In the genomic region with DNA sequence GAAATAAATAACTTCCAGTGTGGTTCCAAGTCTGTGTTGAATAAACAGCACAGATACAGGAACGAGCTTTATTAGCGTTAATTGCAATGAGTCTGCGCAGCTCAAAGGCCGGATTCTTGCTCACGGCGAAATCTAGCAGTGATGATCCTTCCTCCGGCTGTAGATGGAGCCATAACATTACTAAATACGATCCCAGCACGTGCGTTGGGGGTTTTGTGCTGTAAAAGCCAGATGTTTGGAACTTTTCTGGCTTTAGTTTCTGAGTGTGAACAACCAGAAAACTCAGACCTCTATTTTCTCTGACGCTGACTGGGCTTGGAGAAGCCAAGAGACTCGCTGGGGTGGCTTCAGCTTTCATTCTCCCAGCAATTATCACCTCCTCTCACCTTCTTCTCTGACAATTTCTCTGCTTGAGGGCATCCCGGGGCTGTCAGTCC, we compare ENCODE assay signal across 8 cellular contexts. TPM values are rescaled to one million over a fixed set of nuclear protein-coding genes. Genes with fewer than 3 reads are reported as not detected.
DNase-seq lines count a peak whose midpoint lies in the region; ATAC-seq, FAIRE-seq and TF ChIP-seq lines count a peak whose summit lies in the region.

No MANE protein-coding gene starts in this region.

- no peaks in the 10 kb centered on the region for H3K36me3 ChIP-seq in HAP-1 (replicated peaks)
- H3K36me3 ChIP-seq in adrenal gland (replicated peaks in 1 of 2), result no peaks in the 10 kb centered on the region
- no peaks in the 10 kb centered on the region for H3K36me3 ChIP-seq in left ventricle myocardium inferior

- H3K27ac ChIP-seq in adrenal gland (no peak overlapping the region), left ventricle myocardium inferior (replicated peaks) (no peak overlapping the region)

- FAIRE-seq in G401.6 (lab: Jason Lieb, UNC), result peak; percentile 76

- H3K27me3 ChIP-seq in HAP-1 (ENCODE audit: low read depth), result peaks cover 18% of the 10 kb centered on the region
- H3K27me3 ChIP-seq in adrenal gland, result no peaks in the 10 kb centered on the region
- H3K27me3 ChIP-seq in left ventricle myocardium inferior (ENCODE audit: low read depth), result peaks cover 17% of the 10 kb centered on the region

- in situ Hi-C loops in HAP-1 (cut with MboI; ENCODE audit: low sequenced_read_pairs), result loop anchor here (10.0 to 25.0 kb wide), 3 partner anchors 215 to 1712 kb away; no protein-coding TSS in a partner anchor

- peaks cover 2% of the 10 kb centered on the region; the same call in 1 of the 2 replicates for H3K4me1 ChIP-seq in HAP-1
- H3K4me1 ChIP-seq in adrenal gland (replicated peaks in 1 of 2), result no peaks in the 10 kb centered on the region
- H3K4me1 ChIP-seq in left ventricle myocardium inferior, result peaks cover 8% of the 10 kb centered on the region

- WGBS in adrenal gland, 4 donors, result 1 to 4% (median 2%) methylated on average over 13 of the region's 13 CpGs

- intact Hi-C loops in adrenal gland (cut with DNase I), result loop anchor here in 1 of 2 donors (10.0 kb wide), 1 partner anchor 335 kb away; no protein-coding TSS in a partner anchor
- intact Hi-C loops in left ventricle myocardium inferior (cut with micrococcal nuclease), result no loop called here

- ATAC-seq in HG02981 (IDR thresholded peaks at IDR 0.05; ENCODE audit: unreplicated experiment), result no peak

- DNase-seq in HAP-1 (ENCODE audit: low spot score in 2 of 2) (peak; percentile 81 to 86), NCI-H1092 treated with DMSO at 0.1 percent for 48 hours (lab: John Stamatoyannopoulos, UW) (peak; percentile 79), SKM-1 (lab: John Stamatoyannopoulos, UW; ENCODE audit: unreplicated experiment) (peak; percentile 36), adrenal gland (peak; percentile 53 to 82 (median 67)), left ventricle myocardium inferior (peak; percentile 23), retinal pigment epithelial cell (ENCODE audit: low read depth) (peak; percentile 24)

- peak; percentile 40 to 81 (median 69) for TF ChIP-seq CTCF in adrenal gland (IDR thresholded peaks at IDR 0.05)
- peak; percentile 75 for TF ChIP-seq CTCF in left ventricle myocardium inferior (IDR thresholded peaks at IDR 0.05; ENCODE audit: borderline replicate concordance)
- TF ChIP-seq CTCF in retinal pigment epithelial cell (conservative IDR thresholded peaks at IDR 0.05; ENCODE audit: low read depth, low read length), result peak; percentile 74

- H3K9me3 ChIP-seq in HAP-1 (no peaks in the 10 kb centered on the region), adrenal gland (replicated peaks in 1 of 3) (no peaks in the 10 kb centered on the region), left ventricle myocardium inferior (replicated peaks) (no peaks in the 10 kb centered on the region)

- no peak for TF ChIP-seq POLR2A in adrenal gland (IDR thresholded peaks at IDR 0.05)

- no peak overlapping the region for H3K4me3 ChIP-seq in HAP-1
- no peak overlapping the region for H3K4me3 ChIP-seq in adrenal gland
- no peak overlapping the region for H3K4me3 ChIP-seq in left ventricle myocardium inferior
- no peak overlapping the region for H3K4me3 ChIP-seq in retinal pigment epithelial cell (ENCODE audit: low read length)

RNA-seq across cellular contexts. Expression of a gene that starts 47.0 kb away (rescaled TPM):
- 10 to 100 TPM; 25.4 to 40.9 (median 32.4) TPM for total RNA-seq in adrenal gland
- 10 to 100 TPM; 16.0 to 43.5 (median 16.8) TPM for polyA plus RNA-seq in adrenal gland
- 95.0 TPM for total RNA-seq in left ventricle myocardium inferior

Comparison
In these comparisons a context has a peak if more than half of its experiments do, and no peak if none do; other contexts are left out.
1. DNase-seq: peak in every context shown above with its lines; median percentile 84 in HAP-1; 79 in NCI-H1092 treated with DMSO at 0.1 percent for 48 hours; 67 in adrenal gland; 36 in SKM-1; 24 in retinal pigment epithelial cell; 23 in left ventricle myocardium inferior.